In genomic region chr2:177393824-177394614, GRCh38 we compare ENCODE assay signal across 9 cellular contexts. TPM values are rescaled to one million over a fixed set of nuclear protein-coding genes. Genes with fewer than 3 reads are reported as not detected.
A peak's percentile ranks its signal among the peaks of the same experiment; 100 is the strongest.
DNase-seq lines count a peak whose midpoint lies in the region; ATAC-seq, FAIRE-seq and TF ChIP-seq lines count a peak whose summit lies in the region.
"Had no signal": no experiment of that assay in that cellular context is flagged by ENCODE, and none has a peak within 500 bp of the region (broad histone marks: within the 10 kb centered on the region; RNA-seq: fewer than 3 reads in every experiment).

No MANE protein-coding gene starts in this region.

- no peaks in the 10 kb centered on the region for H3K9me1 ChIP-seq in keratinocyte (ENCODE audit: control insufficient read depth, extremely low read depth, insufficient read depth, low read length)

- H3K9me3 Mint-ChIP-seq in activated T-cell treated with anti-CD3 and anti-CD28 coated beads, Interleukin-2, amount 50 U/mL, for 24 hours, result no peaks in the 10 kb centered on the region
- no peaks in the 10 kb centered on the region for H3K9me3 Mint-ChIP-seq in activated T-helper 17 cell treated with anti-CD3 and anti-CD28 coated beads, Interleukin-2, amount 50 U/mL, for 72 hours

- dilution Hi-C loops in keratinocyte (cut with MboI; ENCODE audit: extremely low pct_ligation_motif_present, low sequenced_read_pairs), result no loop called here

- peaks cover 49% of the 10 kb centered on the region for H3K79me2 ChIP-seq in keratinocyte (ENCODE audit: control insufficient read depth, insufficient read depth, low read length)

- no peak overlapping the region for H3K27ac ChIP-seq in keratinocyte (ENCODE audit: control insufficient read depth, insufficient read depth, low read length)
- no peak overlapping the region for H3K27ac ChIP-seq in suprapubic skin

- TF ChIP-seq POLR2A in suprapubic skin (IDR thresholded peaks at IDR 0.05), result no peak

- H2AFZ ChIP-seq in keratinocyte (ENCODE audit: control insufficient read depth, low read length), result no peak overlapping the region

- H3K36me3 ChIP-seq in keratinocyte (ENCODE audit: control insufficient read depth in 2 of 2, extremely low read depth in 1 of 2, insufficient read depth in 2 of 2, low read length in 2 of 2) (no peaks in the 10 kb centered on the region), suprapubic skin (no peaks in the 10 kb centered on the region)

- H3K9me3 ChIP-seq in keratinocyte (ENCODE audit: control insufficient read depth, low read depth, low read length) (no peaks in the 10 kb centered on the region), suprapubic skin (no peaks in the 10 kb centered on the region)

- peak overlapping the region; percentile 94 for H3K4me3 Mint-ChIP-seq in activated T-cell treated with anti-CD3 and anti-CD28 coated beads, Interleukin-2, amount 50 U/mL, for 24 hours
- H3K4me3 Mint-ChIP-seq in activated T-helper 17 cell treated with anti-CD3 and anti-CD28 coated beads, Interleukin-2, amount 50 U/mL, for 72 hours, result peak overlapping the region; percentile 95

- H3K27ac Mint-ChIP-seq in activated T-cell treated with anti-CD3 and anti-CD28 coated beads, Interleukin-2, amount 50 U/mL, for 24 hours, result peak overlapping the region; percentile 93
- H3K27ac Mint-ChIP-seq in activated T-helper 17 cell treated with anti-CD3 and anti-CD28 coated beads, Interleukin-2, amount 50 U/mL, for 72 hours, result peak overlapping the region; percentile 92

- no peak for DNase-seq in activated T-cell treated with anti-CD3 and anti-CD28 coated beads, Interleukin-2, amount 50 U/mL, for 24 hours
- DNase-seq in activated T-cell treated with anti-CD3 and anti-CD28 coated beads, Interleukin-2, amount 50 U/mL, for 48 hours, result no peak
- DNase-seq in keratinocyte (ENCODE audit: low read depth, low spot score) (no peak), suprapubic skin (ENCODE audit: low spot score in 2 of 2) (no peak), DMS79 (lab: John Stamatoyannopoulos, UW) (no peak), DMS153 treated with DMSO at 0.1 percent for 48 hours (lab: John Stamatoyannopoulos, UW; ENCODE audit: unreplicated experiment) (no peak)
- no peak for DNase-seq in activated CD4-positive, CD25-positive, alpha-beta regulatory T cell treated with anti-CD3 and anti-CD28 coated beads, Interleukin-2, amount 50 U/mL, for 72 hours
- DNase-seq: stimulated activated CD4-positive, alpha-beta T cell treated with anti-CD3 and anti-CD28 coated beads, Interleukin-4, amount 100 ng/mL, for 4 hours had no signal

- peaks cover 38% of the 10 kb centered on the region for H3K4me1 ChIP-seq in keratinocyte (ENCODE audit: control insufficient read depth, extremely low read depth, insufficient read depth, low read length)
- peaks cover 31% of the 10 kb centered on the region for H3K4me1 ChIP-seq in suprapubic skin

- TF ChIP-seq EP300 in suprapubic skin (IDR thresholded peaks at IDR 0.05), result no peak

- H3K27me3 ChIP-seq in keratinocyte (ENCODE audit: control insufficient read depth, extremely low read depth, insufficient read depth, low read length) (no peaks in the 10 kb centered on the region), suprapubic skin (no peaks in the 10 kb centered on the region)

- peaks cover 64% of the 10 kb centered on the region for H3K36me3 Mint-ChIP-seq in activated T-cell treated with anti-CD3 and anti-CD28 coated beads, Interleukin-2, amount 50 U/mL, for 24 hours (ENCODE audit: low read depth)
- peaks cover 32% of the 10 kb centered on the region for H3K36me3 Mint-ChIP-seq in activated T-helper 17 cell treated with anti-CD3 and anti-CD28 coated beads, Interleukin-2, amount 50 U/mL, for 72 hours (ENCODE audit: low read depth)

- H3K4me1 Mint-ChIP-seq in activated T-cell treated with anti-CD3 and anti-CD28 coated beads, Interleukin-2, amount 50 U/mL, for 24 hours (ENCODE audit: low read depth), result peaks cover 75% of the 10 kb centered on the region
- peaks cover 41% of the 10 kb centered on the region for H3K4me1 Mint-ChIP-seq in activated T-helper 17 cell treated with anti-CD3 and anti-CD28 coated beads, Interleukin-2, amount 50 U/mL, for 72 hours

- WGBS in suprapubic skin, result 72% methylated on average over 8 of the region's 8 CpGs

- no peaks in the 10 kb centered on the region for H4K20me1 ChIP-seq in keratinocyte (ENCODE audit: control insufficient read depth, extremely low read depth, insufficient read depth, low read length)

- H3K4me3 ChIP-seq in keratinocyte (ENCODE audit: control insufficient read depth in 2 of 3, extremely low read depth in 1 of 3, insufficient read depth in 2 of 3, low read depth in 1 of 3, low read length in 3 of 3) (peak overlapping the region; percentile 82 to 86 (median 84)), suprapubic skin (peak overlapping the region; percentile 86)

- H3K27me3 Mint-ChIP-seq in activated T-cell treated with anti-CD3 and anti-CD28 coated beads, Interleukin-2, amount 50 U/mL, for 24 hours, result no peaks in the 10 kb centered on the region
- no peaks in the 10 kb centered on the region for H3K27me3 Mint-ChIP-seq in activated T-helper 17 cell treated with anti-CD3 and anti-CD28 coated beads, Interleukin-2, amount 50 U/mL, for 72 hours

- H3K9ac ChIP-seq in keratinocyte (ENCODE audit: control insufficient read depth, extremely low read depth, insufficient read depth, low read length), result no peak overlapping the region

- peak overlapping the region; percentile 93 for H3K4me2 ChIP-seq in keratinocyte (ENCODE audit: control insufficient read depth, extremely low read depth, insufficient read depth, low read depth, low read length)

- FAIRE-seq in keratinocyte (lab: Jason Lieb, UNC), result no peak

- ATAC-seq in activated T-helper 17 cell treated with anti-CD3 and anti-CD28 coated beads, Interleukin-2, amount 50 U/mL, for 72 hours (replicated peaks), result no peak

- TF ChIP-seq CTCF in keratinocyte (optimal IDR thresholded peaks at IDR 0.05 in 1 of 3, IDR thresholded peaks at IDR 0.05 in 1 of 3, conservative IDR thresholded peaks at IDR 0.05 in 1 of 3; ENCODE audit: extremely low read depth in 1 of 3, insufficient read depth in 2 of 3, low read length in 3 of 3) (no peak), suprapubic skin (IDR thresholded peaks at IDR 0.05) (no peak)

RNA-seq across cellular contexts. Expression of gene AGPS, which starts 1.4 kb away (rescaled TPM):
- 10 to 100 TPM; 31.4 to 70.0 TPM for total RNA-seq in activated T-helper 17 cell treated with anti-CD3 and anti-CD28 coated beads, Interleukin-2, amount 50 U/mL, for 72 hours
- polyA plus RNA-seq in keratinocyte, result 14.1 to 28.0 TPM (median 15.7 TPM) in 3 replicates
- polyA plus RNA-seq in keratinocyte (2011; ENCODE audit: low read depth), result 41.7 TPM
- polyA plus RNA-seq in keratinocyte (2011; cell fraction: cytosol; rRNA removed), result 11.8 and 23.3 TPM in 2 replicates
- 11.5 and 16.7 TPM in 2 replicates for polyA plus RNA-seq in keratinocyte (2011; cell fraction: nucleus; rRNA removed)
- polyA plus RNA-seq in keratinocyte (2012; ENCODE audit: low replicate concordance), result 13.3 and 22.0 TPM in 2 replicates
- polyA minus RNA-seq in keratinocyte, result 2.2 to 34.0 TPM (median 10.7 TPM) in 3 replicates
- 27.0 TPM for polyA minus RNA-seq in keratinocyte (2011; cell fraction: cytosol; rRNA and poly(A)+ RNA removed)
- 13.7 and 31.5 TPM in 2 replicates for polyA minus RNA-seq in keratinocyte (2011; cell fraction: nucleus; rRNA and poly(A)+ RNA removed)
- total RNA-seq in suprapubic skin, result 10 to 100 TPM; 10.9 to 19.4 (median 13.9) TPM
